Comparison of ENCODE assay signal across 24 cellular contexts in genomic region chr4:156660470-156660869, GRCh38.
"Had no signal": no experiment of that assay in that cellular context is flagged by ENCODE, and none has a peak within 500 bp of the region (broad histone marks: within the 10 kb centered on the region; RNA-seq: fewer than 3 reads in every experiment).

No MANE protein-coding gene starts in this region.

- H3K9me3 ChIP-seq: MG63, SJCRH30, SK-N-SH had no signal

- H3K4me1 ChIP-seq: SJCRH30 had no signal

- H3K9ac ChIP-seq: SK-N-SH had no signal

- DNase-seq: activated CD4-positive, alpha-beta memory T cell treated with anti-CD3 and anti-CD28 coated beads, Interleukin-2, amount 10 ng/mL, durations not matched to agents 7 days and 5 days; activated CD4-positive, alpha-beta T cell treated with anti-CD3 and anti-CD28 coated beads for 36 hours; activated CD4-positive, alpha-beta T cell treated with anti-CD3 and anti-CD28 coated beads, Interleukin-2, amount 50 U/mL, for 1 hour; activated gamma-delta T cell treated with Interleukin-2 at 50 U/mL for 16 hours; activated naive CD4-positive, alpha-beta T cell treated with anti-CD3 and anti-CD28 coated beads, Interleukin-2, amount 10 ng/mL, durations not matched to agents 7 days and 5 days; activated naive CD8-positive, alpha-beta T cell treated with anti-CD3 and anti-CD28 coated beads for 36 hours; activated T-cell treated with anti-CD3 and anti-CD28 coated beads for 4 hours; activated T-cell treated with anti-CD3 and anti-CD28 coated beads, Interleukin-2, amount 50 U/mL, for 48 hours; MG63; MV-4-11; NCI-H1092 treated with DMSO at 0.1 percent for 48 hours; NCI-H1436; NCI-H187; NCI-H2081 treated with DMSO at 0.1 percent for 48 hours; NCI-H526; NCI-H774; NK-92 treated with Interleukin-12 subunit alpha and Interleukin-12 subunit beta, amount 100 ng/mL, for 24 hours; OCI-M1; Right ventricle myocardium superior; SJCRH30; SK-N-SH; T-helper 1 cell; WERI-Rb-1 had no signal

- H3K4me3 ChIP-seq: MG63, SJCRH30 had no signal

- H3K27me3 ChIP-seq: MG63, SJCRH30 had no signal

- H3K36me3 ChIP-seq: MG63, SJCRH30, WERI-Rb-1 had no signal

- H3K27ac ChIP-seq: RWPE1, SJCRH30, WERI-Rb-1 had no signal
